Comparison of ENCODE assay signal across 23 cellular contexts in the genomic region with DNA sequence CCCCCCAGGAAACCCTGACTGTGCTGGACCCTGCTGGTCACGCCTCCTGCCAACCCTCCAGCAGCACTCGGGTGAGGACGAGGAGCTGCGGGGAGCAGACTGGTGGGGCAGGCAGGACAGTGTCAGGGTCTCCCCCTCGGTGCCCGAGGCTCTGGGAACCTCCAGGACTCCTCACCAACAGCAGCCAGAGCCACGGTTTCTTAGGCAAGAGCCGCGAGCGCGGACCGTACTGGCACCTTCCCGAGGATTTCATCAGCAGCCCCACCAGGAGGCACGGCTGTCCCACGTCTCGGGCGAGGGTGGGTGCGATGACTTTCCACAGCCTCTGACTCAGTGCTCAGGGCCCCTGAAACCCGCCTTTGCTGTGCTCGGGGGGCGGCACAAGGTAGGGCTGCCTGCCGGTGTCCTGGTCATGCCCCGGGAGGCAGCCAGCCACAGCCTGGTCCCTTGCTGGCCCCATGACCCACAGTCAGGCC.
DNase-seq lines count a peak whose midpoint lies in the region; ATAC-seq, FAIRE-seq and TF ChIP-seq lines count a peak whose summit lies in the region.
"Had no signal": no experiment of that assay in that cellular context is flagged by ENCODE, and none has a peak within 500 bp of the region (broad histone marks: within the 10 kb centered on the region; RNA-seq: fewer than 3 reads in every experiment).

No MANE protein-coding gene starts in this region.

- FAIRE-seq in kidney (lab: Jason Lieb, UNC) = no peak
- FAIRE-seq: A204.1, pancreas had no signal

- no peak overlapping the region for H3K27ac Mint-ChIP-seq in chondrocyte (ENCODE audit: unreplicated experiment)
- H3K27ac Mint-ChIP-seq: activated CD4-positive, alpha-beta T cell treated with anti-CD3 and anti-CD28 coated beads, Interleukin-2, amount 10 ng/mL, durations not matched to agents 7 days and 5 days; HFFc6; IgD-negative memory B cell; naive thymus-derived CD8-positive, alpha-beta T cell had no signal

- H3K27ac ChIP-seq in kidney (ENCODE audit: low read depth in 2 of 2, low read length in 2 of 2) (no peak overlapping the region), psoas muscle (no peak overlapping the region)
- H3K27ac ChIP-seq: breast epithelium, pancreas, SK-N-MC, upper lobe of left lung had no signal

- H3K9me3 ChIP-seq in kidney (ENCODE audit: control insufficient read depth in 1 of 2, low read length in 2 of 2) (no peaks in the 10 kb centered on the region), psoas muscle (no peaks in the 10 kb centered on the region)
- H3K9me3 ChIP-seq: pancreas, upper lobe of left lung had no signal

- intact Hi-C loops in kidney (cut with DNase I) (no loop called here), psoas muscle (cut with DNase I) (no loop called here)

- H3K4me3 Mint-ChIP-seq in chondrocyte (ENCODE audit: unreplicated experiment) = no peak overlapping the region
- H3K4me3 Mint-ChIP-seq: activated CD4-positive, alpha-beta T cell treated with anti-CD3 and anti-CD28 coated beads, Interleukin-2, amount 10 ng/mL, durations not matched to agents 7 days and 5 days; HFFc6; IgD-negative memory B cell; naive thymus-derived CD8-positive, alpha-beta T cell had no signal

- no peak for TF ChIP-seq CTCF in chondrocyte (IDR thresholded peaks at IDR 0.05)
- TF ChIP-seq CTCF in kidney (IDR thresholded peaks at IDR 0.05; ENCODE audit: borderline replicate concordance, extremely low read depth, insufficient read depth) = no peak
- no peak for TF ChIP-seq CTCF in psoas muscle (IDR thresholded peaks at IDR 0.05)

- H3K36me3 ChIP-seq in kidney (ENCODE audit: control insufficient read depth in 1 of 2, insufficient read depth in 2 of 2, low read length in 2 of 2) (no peaks in the 10 kb centered on the region), psoas muscle (ENCODE audit: insufficient read depth in 1 of 2, low read depth in 1 of 2) (no peaks in the 10 kb centered on the region)
- H3K36me3 ChIP-seq: breast epithelium, pancreas, upper lobe of left lung had no signal

- ATAC-seq in psoas muscle (no peak), HG03354 (IDR thresholded peaks at IDR 0.05; ENCODE audit: poor library complexity, severe bottlenecking, unreplicated experiment) (no peak)
- ATAC-seq: naive thymus-derived CD8-positive, alpha-beta T cell; pancreas had no signal

- no peaks in the 10 kb centered on the region for H3K4me1 ChIP-seq in kidney (ENCODE audit: control insufficient read depth in 1 of 2, insufficient read depth in 1 of 2, low read depth in 1 of 2, low read length in 2 of 2)
- H3K4me1 ChIP-seq in psoas muscle = peaks cover 6% of the 10 kb centered on the region
- H3K4me1 ChIP-seq: breast epithelium, pancreas, upper lobe of left lung had no signal

- no peaks in the 10 kb centered on the region for H3K9me3 Mint-ChIP-seq in chondrocyte (ENCODE audit: low read depth)
- H3K9me3 Mint-ChIP-seq: activated CD4-positive, alpha-beta T cell treated with anti-CD3 and anti-CD28 coated beads, Interleukin-2, amount 10 ng/mL, durations not matched to agents 7 days and 5 days; HFFc6; IgD-negative memory B cell; naive thymus-derived CD8-positive, alpha-beta T cell had no signal

- no peak overlapping the region for H3K4me3 ChIP-seq in kidney (ENCODE audit: low read length in 2 of 2)
- H3K4me3 ChIP-seq in psoas muscle = no peak overlapping the region
- H3K4me3 ChIP-seq: breast epithelium, pancreas, SK-N-MC, upper lobe of left lung had no signal

- 90 to 94% (median 92%) methylated on average over 22 to 23 of the region's 23 CpGs for WGBS in psoas muscle, 3 donors

- H3K36me3 Mint-ChIP-seq in chondrocyte (ENCODE audit: low read depth) = no peaks in the 10 kb centered on the region
- H3K36me3 Mint-ChIP-seq: IgD-negative memory B cell; naive thymus-derived CD8-positive, alpha-beta T cell had no signal

- H3K4me1 Mint-ChIP-seq in chondrocyte (ENCODE audit: low read depth) = no peaks in the 10 kb centered on the region

- no peaks in the 10 kb centered on the region for H3K27me3 Mint-ChIP-seq in chondrocyte (ENCODE audit: low read depth)
- H3K27me3 Mint-ChIP-seq: activated CD4-positive, alpha-beta T cell treated with anti-CD3 and anti-CD28 coated beads, Interleukin-2, amount 10 ng/mL, durations not matched to agents 7 days and 5 days; IgD-negative memory B cell; naive thymus-derived CD8-positive, alpha-beta T cell had no signal

- peak; percentile 53 for DNase-seq in activated effector memory CD4-positive, alpha-beta T cell treated with anti-CD3 and anti-CD28 coated beads, Interleukin-2, amount 50 U/mL, for 16 hours
- DNase-seq in activated effector memory CD4-positive, alpha-beta T cell treated with Interleukin-2 at 50 U/mL for 16 hours = no peak
- DNase-seq in chondrocyte (ENCODE audit: low spot score) (peak; percentile 81), kidney (peak; percentile 70), psoas muscle (peak; percentile 12 to 39), NCI-H226 (no peak), GM19240 (ENCODE audit: insufficient read length, low spot score) (no peak)
- DNase-seq: activated CD4-positive, alpha-beta T cell treated with anti-CD3 and anti-CD28 coated beads, Interleukin-2, amount 10 ng/mL, durations not matched to agents 7 days and 5 days; AML-193; amniotic stem cell; HFFc6; midbrain; NCI-H1092 treated with DMSO at 0.1 percent for 48 hours; NCI-H1930; NCI-H748 treated with DMSO at 0.1 percent for 48 hours had no signal

- H3K9ac ChIP-seq in kidney (ENCODE audit: low read length in 2 of 2) = no peak overlapping the region

- H3K27me3 ChIP-seq in psoas muscle (ENCODE audit: insufficient read depth in 3 of 3, low read length in 2 of 3) = no peaks in the 10 kb centered on the region
- H3K27me3 ChIP-seq: breast epithelium, pancreas, upper lobe of left lung had no signal

Comparison
In these comparisons a context has a peak if more than half of its experiments do, and no peak if none do; other contexts are left out.
1. DNase-seq: peak in activated effector memory CD4-positive, alpha-beta T cell treated with anti-CD3 and anti-CD28 coated beads, Interleukin-2, amount 50 U/mL, for 16 hours (single experiment), chondrocyte (single experiment), kidney (single experiment) and psoas muscle (2 of 2); none in activated effector memory CD4-positive, alpha-beta T cell treated with Interleukin-2 at 50 U/mL for 16 hours (single experiment), NCI-H226 (single experiment) and GM19240 (single experiment).